In the genomic region with DNA sequence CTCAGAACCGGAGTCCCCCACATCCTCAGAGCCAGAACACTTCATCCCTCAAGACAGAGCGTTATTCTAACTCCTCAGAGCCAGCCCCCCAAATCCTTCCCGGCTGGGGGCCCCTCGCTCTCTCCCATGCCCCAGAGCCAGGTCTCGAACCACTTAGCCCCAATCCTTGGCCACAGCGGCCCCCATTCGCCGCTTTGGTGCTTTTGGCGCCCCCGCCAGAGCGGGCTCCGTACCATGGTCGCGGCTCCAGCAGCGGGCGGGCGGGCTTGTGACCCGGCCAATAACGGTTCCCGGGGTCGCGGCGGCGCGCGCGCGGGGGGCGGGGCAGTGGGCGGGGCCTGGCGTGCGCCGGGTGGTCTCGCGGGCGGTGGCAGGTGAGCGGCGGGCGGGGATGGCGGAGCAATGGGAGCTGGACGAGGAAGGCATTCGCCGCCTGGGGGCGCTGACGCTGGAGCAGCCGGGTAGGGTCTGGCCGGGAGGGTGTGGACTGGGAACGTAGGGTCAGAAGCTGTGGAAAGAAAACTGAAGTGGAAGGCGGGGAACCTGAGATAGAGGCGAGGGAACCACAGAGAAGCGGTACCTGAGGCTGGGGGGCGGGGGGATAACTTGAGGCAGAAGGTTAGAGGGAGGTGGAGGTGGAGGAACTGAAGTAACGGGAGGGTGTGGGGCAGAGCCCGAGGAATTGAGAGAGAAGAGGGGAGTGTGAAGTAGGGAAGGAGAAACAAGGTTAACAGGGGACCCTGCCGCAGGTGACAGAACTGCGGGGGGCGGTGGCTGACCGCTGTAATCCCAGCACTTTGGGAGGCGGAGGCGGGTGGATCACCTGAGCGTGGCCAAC, we compare ENCODE assay signal across 8 cellular contexts. TPM values are rescaled to one million over a fixed set of nuclear protein-coding genes. Genes with fewer than 3 reads are reported as not detected.
DNase-seq lines count a peak whose midpoint lies in the region; ATAC-seq and TF ChIP-seq lines count a peak whose summit lies in the region.

A gene (minus strand): TSS at position 270 of the 838 bp plus-strand sequence. CDS start 34 bp downstream, at position 236.
A gene with protein sequence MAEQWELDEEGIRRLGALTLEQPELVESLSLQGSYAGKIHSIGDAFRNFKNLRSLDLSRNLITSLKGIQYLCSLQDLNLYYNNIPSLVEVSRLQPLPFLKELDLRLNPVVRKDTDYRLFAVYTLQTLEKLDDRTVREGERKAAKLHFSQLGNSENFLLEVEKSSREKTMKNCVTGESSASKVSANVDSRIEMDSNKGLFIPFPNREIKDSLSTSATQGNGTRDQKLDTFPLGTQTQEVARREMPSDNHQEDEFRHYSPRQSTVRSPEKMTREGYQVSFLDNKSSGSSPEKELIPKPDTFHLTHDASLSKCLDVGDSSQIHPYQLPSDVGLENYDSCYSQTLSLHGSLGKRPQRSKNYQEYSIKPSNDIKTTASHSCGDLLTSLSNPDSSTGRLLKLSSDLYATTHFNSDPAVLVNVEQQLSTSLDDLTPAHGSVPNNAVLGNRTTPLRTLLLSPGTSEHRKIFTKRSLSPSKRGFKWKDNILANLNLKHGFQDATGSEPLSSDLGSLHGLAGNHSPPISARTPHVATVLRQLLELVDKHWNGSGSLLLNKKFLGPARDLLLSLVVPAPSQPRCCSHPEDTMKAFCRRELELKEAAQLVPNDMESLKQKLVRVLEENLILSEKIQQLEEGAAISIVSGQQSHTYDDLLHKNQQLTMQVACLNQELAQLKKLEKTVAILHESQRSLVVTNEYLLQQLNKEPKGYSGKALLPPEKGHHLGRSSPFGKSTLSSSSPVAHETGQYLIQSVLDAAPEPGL (plus strand): TSS at position 344 of the 838 bp plus-strand sequence. CDS start 48 bp downstream, at position 392.

- H3K9me3 ChIP-seq in CD4-positive, alpha-beta T cell (ENCODE audit: control insufficient read depth, low read length) = no peaks in the 10 kb centered on the region
- no peaks in the 10 kb centered on the region for H3K9me3 ChIP-seq in HUES64 (ENCODE audit: insufficient read depth, low read depth, low read length)

- no peaks in the 10 kb centered on the region for H3K4me1 ChIP-seq in HUES64 (ENCODE audit: insufficient read depth, low read length)

- H3K27ac ChIP-seq in CD4-positive, alpha-beta T cell (ENCODE audit: low read depth, low read length) = no peak within 1 kb of the TSS
- H3K27ac ChIP-seq in HUES64 (ENCODE audit: low read depth, low read length) = no peak within 1 kb of the TSS

- no peaks in the 10 kb centered on the region for H3K36me3 Mint-ChIP-seq in CD4-positive, alpha-beta T cell (ENCODE audit: low read depth)
- no peaks in the 10 kb centered on the region for H3K36me3 Mint-ChIP-seq in brain

- peak; percentile 48 for ATAC-seq in CD4-positive, alpha-beta T cell (ENCODE audit: poor library complexity)
- ATAC-seq in HG02981 (IDR thresholded peaks at IDR 0.05; ENCODE audit: unreplicated experiment) (no peak), GM21423 (IDR thresholded peaks at IDR 0.05; ENCODE audit: unreplicated experiment) (no peak)

- peaks cover 42% of the 10 kb centered on the region for H3K27me3 ChIP-seq in CD4-positive, alpha-beta T cell (ENCODE audit: control insufficient read depth, insufficient read depth, low read length)
- H3K27me3 ChIP-seq in HUES64 (ENCODE audit: insufficient read depth, low read length) = peaks cover 24% of the 10 kb centered on the region; the same call in 1 of the 2 replicates

- peak; percentile 41 for TF ChIP-seq CTCF in CD4-positive, alpha-beta T cell (IDR thresholded peaks at IDR 0.05)
- TF ChIP-seq CTCF in brain (conservative IDR thresholded peaks at IDR 0.05) = peak in 1 of 2 experiments; percentile 61

- H3K4me1 Mint-ChIP-seq in CD4-positive, alpha-beta T cell (ENCODE audit: low read depth) = peaks cover 10% of the 10 kb centered on the region
- peaks cover 13% of the 10 kb centered on the region for H3K4me1 Mint-ChIP-seq in brain

- peak in 8 of 10 experiments; percentile 8 to 44 (median 23) for DNase-seq in CD4-positive, alpha-beta T cell
- DNase-seq in T1000 (lab: John Stamatoyannopoulos, UW) (peak; percentile 35), islet precursor cell (peak; percentile 94)
- peak; percentile 21 to 52 for DNase-seq in stimulated activated CD4-positive, alpha-beta T cell treated with anti-CD3 and anti-CD28 coated beads, Interleukin-12 subunit alpha, Interleukin-12 subunit beta, amount 100 ng/mL, for 24 hours (ENCODE audit: low read depth in 2 of 2)

- H3K36me3 ChIP-seq in HUES64 (ENCODE audit: insufficient read depth, low read length) = no peaks in the 10 kb centered on the region

- WGBS in HUES64 = 4% methylated on average over 61 of the region's 61 CpGs

- CTCF ChIA-PET in CD4-positive, alpha-beta T cell (lab: Charles Lee) = interaction anchor here (0.6 to 1.1 kb wide), 3 partner anchors 21 to 101 kb away, joined by 3 to 5 read pairs (median 3); no protein-coding TSS in a partner anchor

- H3K27ac Mint-ChIP-seq in CD4-positive, alpha-beta T cell = no peak within 1 kb of the TSS
- H3K27ac Mint-ChIP-seq in brain = peak within 1 kb of the TSS; percentile 19 to 92 (median 57)

- intact Hi-C loops in CD4-positive, alpha-beta T cell (cut with DNase I, micrococcal nuclease) = no loop called here

- POLR2A ChIA-PET in CD4-positive, alpha-beta T cell (lab: Charles Lee) = no interaction called here

- peak within 1 kb of the TSS; percentile 58 for H3K4me3 ChIP-seq in HUES64 (ENCODE audit: low read length)

- H3K9ac ChIP-seq in HUES64 (ENCODE audit: low read depth, low read length) = peak within 1 kb of the TSS; percentile 63; the same call in 1 of the 2 replicates

- H3K9me3 Mint-ChIP-seq in CD4-positive, alpha-beta T cell = no peaks in the 10 kb centered on the region
- peaks cover 0 to 5% (median 0%) of the 10 kb centered on the region in 5 experiments for H3K9me3 Mint-ChIP-seq in brain

- peaks cover 48% of the 10 kb centered on the region for H3K27me3 Mint-ChIP-seq in CD4-positive, alpha-beta T cell
- peaks cover 42% of the 10 kb centered on the region for H3K27me3 Mint-ChIP-seq in brain

- peak within 1 kb of the TSS; percentile 72 for H3K4me3 Mint-ChIP-seq in CD4-positive, alpha-beta T cell
- H3K4me3 Mint-ChIP-seq in brain = peak within 1 kb of the TSS; percentile 84 to 93 (median 86)

RNA-seq across cellular contexts. Expression of the first gene that starts in this region (rescaled TPM):
- total RNA-seq in CD4-positive, alpha-beta T cell = not detected
- polyA plus RNA-seq in HUES64 (2013, experiment 1 of 2) = 0.25 TPM
- 0.57 TPM for polyA plus RNA-seq in HUES64 (2013, experiment 2 of 2)
- polyA plus RNA-seq in brain (ENCODE audit: insufficient read depth, low read depth, low replicate concordance) = 3.5 TPM

RNA-seq across cellular contexts. Expression of the second gene that starts in this region (rescaled TPM):
- total RNA-seq in CD4-positive, alpha-beta T cell = not detected
- polyA plus RNA-seq in HUES64 (2013, experiment 1 of 2) = not detected
- polyA plus RNA-seq in HUES64 (2013, experiment 2 of 2) = not detected
- polyA plus RNA-seq in brain (ENCODE audit: insufficient read depth, low read depth, low replicate concordance) = 5.2 TPM

Comparison
In these comparisons a context has a peak if more than half of its experiments do, and no peak if none do; other contexts are left out.
1. Peak in DNase-seq and ATAC-seq in CD4-positive, alpha-beta T cell; RNA of the genes that start here not detected or under 1 TPM.
2. DNase-seq: peak in every context shown above with its lines; median percentile 94 in islet precursor cell; 36 in stimulated activated CD4-positive, alpha-beta T cell treated with anti-CD3 and anti-CD28 coated beads, Interleukin-12 subunit alpha, Interleukin-12 subunit beta, amount 100 ng/mL, for 24 hours; 35 in T1000; 23 in CD4-positive, alpha-beta T cell.